ENCODE assay signal across 8 cellular contexts in genomic region chr10:97292097-97292861, GRCh38. TPM values are rescaled to one million over a fixed set of nuclear protein-coding genes. Genes with fewer than 3 reads are reported as not detected.
A peak's percentile ranks its signal among the peaks of the same experiment; 100 is the strongest.
DNase-seq lines count a peak whose midpoint lies in the region; FAIRE-seq and TF ChIP-seq lines count a peak whose summit lies in the region.

A gene with protein sequence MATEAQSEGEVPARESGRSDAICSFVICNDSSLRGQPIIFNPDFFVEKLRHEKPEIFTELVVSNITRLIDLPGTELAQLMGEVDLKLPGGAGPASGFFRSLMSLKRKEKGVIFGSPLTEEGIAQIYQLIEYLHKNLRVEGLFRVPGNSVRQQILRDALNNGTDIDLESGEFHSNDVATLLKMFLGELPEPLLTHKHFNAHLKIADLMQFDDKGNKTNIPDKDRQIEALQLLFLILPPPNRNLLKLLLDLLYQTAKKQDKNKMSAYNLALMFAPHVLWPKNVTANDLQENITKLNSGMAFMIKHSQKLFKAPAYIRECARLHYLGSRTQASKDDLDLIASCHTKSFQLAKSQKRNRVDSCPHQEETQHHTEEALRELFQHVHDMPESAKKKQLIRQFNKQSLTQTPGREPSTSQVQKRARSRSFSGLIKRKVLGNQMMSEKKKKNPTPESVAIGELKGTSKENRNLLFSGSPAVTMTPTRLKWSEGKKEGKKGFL (minus strand): TSS chr10:97292637. CDS start chr10:97292627, 10 bp downstream.

- H3K4me1 ChIP-seq in neuronal stem cell (ENCODE audit: control insufficient read depth in 2 of 2, insufficient read depth in 1 of 2, low read depth in 1 of 2, low read length in 2 of 2), result no peaks in the 10 kb centered on the region

- H2BK5ac ChIP-seq in neuronal stem cell (ENCODE audit: low read length), result peak within 1 kb of the TSS; percentile 90

- no peak within 1 kb of the TSS for H2AK5ac ChIP-seq in neuronal stem cell (ENCODE audit: low read depth, low read length)

- peak within 1 kb of the TSS; percentile 98 for H3K18ac ChIP-seq in neuronal stem cell (ENCODE audit: low read length)

- H3K27ac Mint-ChIP-seq in activated naive CD4-positive, alpha-beta T cell treated with anti-CD3 and anti-CD28 coated beads for 36 hours, result peak within 1 kb of the TSS; percentile 88

- TF ChIP-seq CTCF in GM06990 (IDR thresholded peaks at IDR 0.05; ENCODE audit: insufficient read depth, low read length, poor library complexity, severe bottlenecking) (peak; percentile 23), HFF-Myc (IDR thresholded peaks at IDR 0.05; ENCODE audit: low read depth, low read length, missing control alignments) (no peak)

- H3K4me2 ChIP-seq in neuronal stem cell (ENCODE audit: insufficient read depth, low read length, poor library complexity, severe bottlenecking), result peak within 1 kb of the TSS; percentile 54

- WGBS in neuronal stem cell (ENCODE audit: extremely low coverage in 2 of 2, insufficient read length in 2 of 2, insufficient replicate concordance in 1 of 2), 2 donors, result no CpG with 5 or more reads among the region's 55 CpGs

- peak within 1 kb of the TSS; percentile 91 for H3K9ac ChIP-seq in neuronal stem cell (ENCODE audit: low read depth, low read length, poor library complexity)

- peak; percentile 97 for FAIRE-seq in frontal cortex (lab: Jason Lieb, UNC)

- CTCF ChIA-PET in activated naive CD4-positive, alpha-beta T cell treated with anti-CD3 and anti-CD28 coated beads for 36 hours (lab: Charles Lee), result no interaction called here

- H3K36me3 ChIP-seq in GM06990 (ENCODE audit: control insufficient read depth, insufficient read depth, low read length) (no peaks in the 10 kb centered on the region; the same call in 1 of the 2 replicates), neuronal stem cell (replicated peaks in 1 of 2; ENCODE audit: control insufficient read depth in 2 of 2, insufficient read depth in 2 of 2, low read length in 2 of 2) (peaks cover 0 to 11% of the 10 kb centered on the region in 2 donors)

- H3K9me3 ChIP-seq in neuronal stem cell (replicated peaks in 1 of 2; ENCODE audit: control insufficient read depth in 2 of 2, insufficient read depth in 1 of 2, low read depth in 1 of 2, low read length in 2 of 2), result no peaks in the 10 kb centered on the region

- intact Hi-C loops in activated naive CD4-positive, alpha-beta T cell treated with anti-CD3 and anti-CD28 coated beads for 36 hours (cut with micrococcal nuclease), result loop anchor here (1.0 to 5.0 kb wide), 12 partner anchors 27 to 840 kb away; partner anchors contain the start of genes AVPI1, FRAT1, FRAT2 and LCOR

- H3K23ac ChIP-seq in neuronal stem cell (ENCODE audit: low read depth, low read length, poor library complexity), result peak within 1 kb of the TSS; percentile 76

- peak within 1 kb of the TSS; percentile 82 for H2BK120ac ChIP-seq in neuronal stem cell (ENCODE audit: low read depth, low read length)

- peaks cover 23% of the 10 kb centered on the region for H3K4me1 Mint-ChIP-seq in activated naive CD4-positive, alpha-beta T cell treated with anti-CD3 and anti-CD28 coated beads for 36 hours (ENCODE audit: low read depth)

- H3K4ac ChIP-seq in neuronal stem cell (ENCODE audit: low read length), result no peak within 1 kb of the TSS

- DNase-seq in GM06990 (ENCODE audit: extremely low read depth, insufficient read length) (peak; percentile 87), HFF-Myc (ENCODE audit: extremely low read depth, low read depth) (peak; percentile 98), NAMALWA (ENCODE audit: low spot score) (peak; percentile 99), SK-N-DZ (ENCODE audit: low spot score) (peak; percentile 98), frontal cortex (ENCODE audit: low spot score in 2 of 2) (peak; percentile 86 to 91), neuronal stem cell (ENCODE audit: low spot score) (peak; percentile 96), substantia nigra (lab: John Stamatoyannopoulos, UW) (peak; percentile 43 to 97 (median 90))
- peak; percentile 98 for DNase-seq in activated naive CD4-positive, alpha-beta T cell treated with anti-CD3 and anti-CD28 coated beads for 36 hours

- H3K27me3 Mint-ChIP-seq in activated naive CD4-positive, alpha-beta T cell treated with anti-CD3 and anti-CD28 coated beads for 36 hours (ENCODE audit: low read depth), result no peaks in the 10 kb centered on the region

- H3K27me3 ChIP-seq in GM06990 (replicated peaks; ENCODE audit: control insufficient read depth, insufficient read depth, low read length) (no peaks in the 10 kb centered on the region), neuronal stem cell (ENCODE audit: control insufficient read depth in 3 of 3, insufficient read depth in 3 of 3, low read depth in 1 of 3, low read length in 3 of 3) (no peaks in the 10 kb centered on the region)

- peaks cover 9% of the 10 kb centered on the region for H3K36me3 Mint-ChIP-seq in activated naive CD4-positive, alpha-beta T cell treated with anti-CD3 and anti-CD28 coated beads for 36 hours (ENCODE audit: low read depth)

- H4K8ac ChIP-seq in neuronal stem cell (ENCODE audit: low read depth, low read length), result no peak within 1 kb of the TSS

- H3K4me3 ChIP-seq in GM06990 (replicated peaks; ENCODE audit: low read depth, low read length) (peak within 1 kb of the TSS; percentile 87), HFF-Myc (replicated peaks; ENCODE audit: low read depth, low read length) (peak within 1 kb of the TSS; percentile 53), neuronal stem cell (ENCODE audit: low read length in 2 of 2) (peak within 1 kb of the TSS; percentile 69 to 94)

- H3K27ac ChIP-seq in neuronal stem cell (replicated peaks; ENCODE audit: low read length) (peak within 1 kb of the TSS; percentile 99), substantia nigra (ENCODE audit: low read depth, low read length, poor library complexity, severe bottlenecking) (peak within 1 kb of the TSS; percentile 77)

- H3K79me1 ChIP-seq in neuronal stem cell (ENCODE audit: low read depth, low read length), result no peaks in the 10 kb centered on the region

- no peak within 1 kb of the TSS for H4K91ac ChIP-seq in neuronal stem cell (ENCODE audit: low read depth, low read length, poor library complexity)

- H3K9me3 Mint-ChIP-seq in activated naive CD4-positive, alpha-beta T cell treated with anti-CD3 and anti-CD28 coated beads for 36 hours, result no peaks in the 10 kb centered on the region

- H2BK15ac ChIP-seq in neuronal stem cell (ENCODE audit: low read length), result no peak within 1 kb of the TSS

- peak within 1 kb of the TSS; percentile 57 for H3K14ac ChIP-seq in neuronal stem cell (ENCODE audit: low read length)

- no peak within 1 kb of the TSS for H2BK12ac ChIP-seq in neuronal stem cell (ENCODE audit: low read length)

- H2AFZ ChIP-seq in neuronal stem cell (ENCODE audit: low read length), result peak within 1 kb of the TSS; percentile 93

- H3K4me3 Mint-ChIP-seq in activated naive CD4-positive, alpha-beta T cell treated with anti-CD3 and anti-CD28 coated beads for 36 hours, result peak within 1 kb of the TSS; percentile 91

RNA-seq across cellular contexts. Expression of the gene that starts here (rescaled TPM):
- 31.5 and 48.2 TPM in 2 replicates for polyA plus RNA-seq in SK-N-DZ (2014; cell fraction: cytosol; rRNA removed)
- 29.5 and 39.4 TPM in 2 replicates for polyA plus RNA-seq in SK-N-DZ (2014; cell fraction: nucleus; rRNA removed)
- total RNA-seq in activated naive CD4-positive, alpha-beta T cell treated with anti-CD3 and anti-CD28 coated beads for 36 hours, result 10 to 100 TPM; 76.7 to 91.9 TPM
- 7.7 TPM for total RNA-seq in frontal cortex
- 32.1 TPM for polyA plus RNA-seq in neuronal stem cell (2013, experiment 1 of 2)
- polyA plus RNA-seq in neuronal stem cell (2013, experiment 2 of 2), result 34.3 TPM

Comparison
In these comparisons a context has a peak if more than half of its experiments do, and no peak if none do; other contexts are left out.
1. Peak in every context shown above with its lines: DNase-seq, H3K4me3 ChIP-seq and H3K27ac ChIP-seq.